14 cellular contexts compared by ENCODE assay signal in the genomic region with DNA sequence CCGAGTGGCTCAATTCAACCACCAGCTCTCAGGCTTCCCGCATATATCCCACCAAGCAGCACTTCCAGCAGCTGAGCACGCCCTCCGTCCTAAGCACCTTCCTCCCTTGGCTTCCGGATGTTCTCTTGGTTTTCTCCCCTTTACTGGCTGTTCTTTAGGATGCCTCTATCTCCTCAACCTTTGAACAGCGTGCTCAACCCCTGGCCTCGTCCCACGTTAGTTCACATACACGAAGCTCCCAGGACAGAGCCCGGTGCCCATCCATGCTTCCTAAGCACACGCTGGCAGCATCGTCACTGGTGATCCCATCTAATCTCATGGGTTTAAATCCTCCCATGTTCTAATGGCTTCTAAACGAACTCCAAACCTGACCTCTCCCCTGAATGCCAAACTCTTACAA. TPM values are rescaled to one million over a fixed set of nuclear protein-coding genes. Genes with fewer than 3 reads are reported as not detected.
DNase-seq lines count a peak whose midpoint lies in the region; ATAC-seq, FAIRE-seq and TF ChIP-seq lines count a peak whose summit lies in the region.
"Had no signal": no experiment of that assay in that cellular context is flagged by ENCODE, and none has a peak within 500 bp of the region (broad histone marks: within the 10 kb centered on the region; RNA-seq: fewer than 3 reads in every experiment).

No MANE protein-coding gene starts in this region.

- no peak overlapping the region for H3K4me3 Mint-ChIP-seq in nephron progenitor cell
- H3K4me3 Mint-ChIP-seq: GM23338, H9 had no signal

- peaks cover 42% of the 10 kb centered on the region for H3K4me1 ChIP-seq in Panc1 (ENCODE audit: control insufficient read depth, insufficient read depth, low read length)
- H3K4me1 ChIP-seq in H1 (replicated peaks in 1 of 4; ENCODE audit: control insufficient read depth in 3 of 4, insufficient read depth in 4 of 4, low read length in 3 of 4): peaks cover 2 to 16% (median 11%) of the 10 kb centered on the region in 4 experiments; a peak in 4 of 7 replicates
- H3K4me1 ChIP-seq in spleen: peaks cover 5 to 40% (median 27%) of the 10 kb centered on the region in 6 donors

- no TSS peak for BruUV-seq in Panc1 (replicated peaks; lab: Mats Ljungman, UMichigan)

- CTCF ChIA-PET in Panc1 (lab: Charles Lee) (no interaction called here), H1 (lab: Charles Lee; ENCODE audit: partially characterized antibody) (interaction anchor here (0.8 to 20.0 kb wide), 5 partner anchors 10 to 29 kb away, joined by 3 to 429 read pairs (median 3); no protein-coding TSS in a partner anchor)

- DNase-seq in Panc1 (ENCODE audit: low read depth, low spot score) (no peak), H1 (ENCODE audit: low read depth in 1 of 2, low spot score in 2 of 2) (no peak), nephron progenitor cell (no peak), spleen (peak; percentile 56), cerebellar cortex (ENCODE audit: low spot score) (no peak), OCI-M2 (lab: John Stamatoyannopoulos, UW; ENCODE audit: unreplicated experiment) (no peak), dedifferentiated amniotic fluid mesenchymal stem cell (ENCODE audit: extremely low spot score) (no peak)
- DNase-seq: ACHN; CD4-positive, CD25-positive, alpha-beta regulatory T cell; H9 had no signal

- H3K4me2 ChIP-seq in H1 (ENCODE audit: insufficient read depth in 1 of 2, low read depth in 2 of 2, low read length in 2 of 2): no peak overlapping the region
- H3K4me2 ChIP-seq: BLaER1 treated with 17β-estradiol and CSF1 and Interleukin-3, amounts not matched to agents 10 nM and 100 nM; GM23338 had no signal

- no peaks in the 10 kb centered on the region for H3K36me3 ChIP-seq in Panc1 (ENCODE audit: control insufficient read depth, insufficient read depth, low read length)
- no peaks in the 10 kb centered on the region for H3K36me3 ChIP-seq in H1 (ENCODE audit: control insufficient read depth in 2 of 4, insufficient read depth in 4 of 4, low read length in 3 of 4)
- H3K36me3 ChIP-seq in spleen: no peaks in the 10 kb centered on the region
- H3K36me3 ChIP-seq: BLaER1 treated with 17β-estradiol and CSF1 and Interleukin-3, amounts not matched to agents 10 nM and 100 nM had no signal

- H2BK20ac ChIP-seq in H1 (ENCODE audit: low read length): no peak overlapping the region

- H3K23me2 ChIP-seq in H1 (ENCODE audit: low read depth, low read length): peaks cover 10% of the 10 kb centered on the region; the same call in 1 of the 2 replicates

- no peaks in the 10 kb centered on the region for H3K79me2 ChIP-seq in H1 (ENCODE audit: control insufficient read depth in 1 of 2, insufficient read depth in 2 of 2, low read length in 2 of 2)

- H3K9me3 ChIP-seq in Panc1 (ENCODE audit: control insufficient read depth, insufficient read depth, low read depth, low read length) (no peaks in the 10 kb centered on the region), H1 (ENCODE audit: insufficient read depth in 2 of 2, low read depth in 1 of 2, low read length in 1 of 2) (no peaks in the 10 kb centered on the region), spleen (no peaks in the 10 kb centered on the region)
- H3K9me3 ChIP-seq: BLaER1 treated with 17β-estradiol and CSF1 and Interleukin-3, amounts not matched to agents 10 nM and 100 nM had no signal

- no peak overlapping the region for H4K91ac ChIP-seq in H1 (replicated peaks; ENCODE audit: insufficient read length, low read length)

- WGBS in H1 (ENCODE audit: extremely low coverage in 1 of 2, insufficient coverage in 1 of 2, insufficient read length in 1 of 2, insufficient replicate concordance in 2 of 2, low coverage in 1 of 2, low lambda C conversion rate in 2 of 2, missing lambda C conversion rate in 1 of 2), 2 experiments: 92% methylated on average over 13 of the region's 13 CpGs; no CpG with 5 or more reads in 1 of the 2 experiments
- WGBS in spleen, 5 donors: 75 to 89% (median 79%) methylated on average over 13 of the region's 13 CpGs

- H3K4me3 ChIP-seq in Panc1 (ENCODE audit: low read depth in 2 of 2, low read length in 2 of 2) (no peak overlapping the region), H1 (ENCODE audit: extremely low read depth in 1 of 4, insufficient read depth in 2 of 4, low read depth in 3 of 4, low read length in 4 of 4) (no peak overlapping the region), spleen (no peak overlapping the region)
- H3K4me3 ChIP-seq: BLaER1 treated with 17β-estradiol and CSF1 and Interleukin-3, amounts not matched to agents 10 nM and 100 nM; GM23338 had no signal

- H3K27ac Mint-ChIP-seq in nephron progenitor cell: peak overlapping the region; percentile 67
- H3K27ac Mint-ChIP-seq: CD4-positive, CD25-positive, alpha-beta regulatory T cell; GM23338; H9 had no signal

- H2BK12ac ChIP-seq in H1 (ENCODE audit: low read depth, low read length): no peak overlapping the region

- H2AK5ac ChIP-seq in H1 (ENCODE audit: low read depth, low read length): no peak overlapping the region

- TF ChIP-seq CTCF in Panc1 (IDR thresholded peaks at IDR 0.05) (no peak), H1 (IDR thresholded peaks at IDR 0.05; ENCODE audit: control extremely low read depth in 1 of 3, insufficient read depth in 1 of 3, low read depth in 1 of 3, low read length in 3 of 3) (no peak), nephron progenitor cell (IDR thresholded peaks at IDR 0.05) (no peak), spleen (IDR thresholded peaks at IDR 0.05 in 8 of 11, conservative IDR thresholded peaks at IDR 0.05 in 3 of 11) (no peak)

- no peak for ATAC-seq in Panc1
- ATAC-seq: GM23338 had no signal

- H3K56ac ChIP-seq in H1 (replicated peaks; ENCODE audit: insufficient read length, low read depth, low read length): no peak overlapping the region

- H3K27me3 Mint-ChIP-seq in nephron progenitor cell (ENCODE audit: low read depth, poor library complexity): peaks cover 75% of the 10 kb centered on the region

- FAIRE-seq in H1 (lab: Jason Lieb, UNC): no peak
- FAIRE-seq: GM12891 had no signal

- TF ChIP-seq POLR2A in H1 (IDR thresholded peaks at IDR 0.05; ENCODE audit: control extremely low read depth in 1 of 2, low read depth in 2 of 2, low read length in 2 of 2) (no peak), spleen (IDR thresholded peaks at IDR 0.05) (no peak)

- H3K27me3 ChIP-seq in Panc1 (ENCODE audit: control insufficient read depth, insufficient read depth, low read length) (no peaks in the 10 kb centered on the region), H1 (replicated peaks in 1 of 4; ENCODE audit: control insufficient read depth in 3 of 4, extremely low read depth in 1 of 4, insufficient read depth in 3 of 4, low read length in 3 of 4) (peaks cover 14 to 32% (median 25%) of the 10 kb centered on the region in 4 experiments), spleen (replicated peaks in 1 of 7) (peaks cover 4 to 89% (median 38%) of the 10 kb centered on the region in 7 donors)

- no peak overlapping the region for H2BK120ac ChIP-seq in H1 (replicated peaks; ENCODE audit: low read depth, low read length)

- H2BK5ac ChIP-seq in H1 (ENCODE audit: low read depth, low read length): no peak overlapping the region

- H4K5ac ChIP-seq in H1 (ENCODE audit: insufficient read length, low read depth, low read length): no peak overlapping the region

- intact Hi-C loops in Panc1 (cut with micrococcal nuclease; ENCODE audit: unreplicated experiment) (loop anchor here (10.0 kb wide), 1 partner anchor 48 kb away; a partner anchor contains a TSS), spleen (cut with DNase I; ENCODE audit: low total_unique reads) (loop anchor here (10.0 kb wide), 1 partner anchor 588 kb away; no protein-coding TSS in a partner anchor)

- no peaks in the 10 kb centered on the region for H3K79me1 ChIP-seq in H1 (ENCODE audit: low read depth, low read length)

- peaks cover 70% of the 10 kb centered on the region for H3K4me1 Mint-ChIP-seq in nephron progenitor cell

- in situ Hi-C loops in Panc1 (cut with HindIII; ENCODE audit: low pct_unique_long_range_greater_than_20kb, low sequenced_read_pairs): no loop called here

- no peak overlapping the region for H2AFZ ChIP-seq in H1 (ENCODE audit: low read length)
- H2AFZ ChIP-seq: GM23338 had no signal

- POLR2A ChIA-PET in Panc1 (lab: Charles Lee): interaction anchor here (0.6 kb wide), 1 partner anchor 227 kb away, joined by 5 read pairs; no protein-coding TSS in a partner anchor
- POLR2A ChIA-PET in H1 (lab: Charles Lee; ENCODE audit: partially characterized antibody): no interaction called here

- H3K18ac ChIP-seq in H1 (ENCODE audit: extremely low read depth, low read length): no peak overlapping the region; the same call in 1 of the 2 replicates

- H3K9ac ChIP-seq in H1 (replicated peaks in 1 of 4; ENCODE audit: extremely low read depth in 1 of 4, low read depth in 3 of 4, low read length in 3 of 4): no peak overlapping the region
- H3K9ac ChIP-seq: BLaER1 treated with 17β-estradiol and CSF1 and Interleukin-3, amounts not matched to agents 10 nM and 100 nM had no signal

- 0 out of 2 replicates have a peak overlapping the region, but pooled peaks have one; percentile 46 for H2BK15ac ChIP-seq in H1 (ENCODE audit: low read length)

- H3K27ac ChIP-seq in Panc1 (ENCODE audit: low read length): peak overlapping the region; percentile 23; the same call in 1 of the 2 replicates
- no peak overlapping the region for H3K27ac ChIP-seq in H1 (ENCODE audit: low read depth, low read length)
- H3K27ac ChIP-seq in spleen: no peak overlapping the region
- H3K27ac ChIP-seq: BLaER1 treated with 17β-estradiol and CSF1 and Interleukin-3, amounts not matched to agents 10 nM and 100 nM had no signal

- H3K36me3 Mint-ChIP-seq in nephron progenitor cell (ENCODE audit: low read depth): no peaks in the 10 kb centered on the region
- H3K36me3 Mint-ChIP-seq: CD4-positive, CD25-positive, alpha-beta regulatory T cell; IgD-negative memory B cell had no signal

- no peaks in the 10 kb centered on the region for H3K9me3 Mint-ChIP-seq in nephron progenitor cell
- H3K9me3 Mint-ChIP-seq: CD4-positive, CD25-positive, alpha-beta regulatory T cell; GM23338; H9; IgD-negative memory B cell had no signal

- TF ChIP-seq EP300 in H1 (IDR thresholded peaks at IDR 0.05; ENCODE audit: borderline replicate concordance in 1 of 2, low read depth in 2 of 2, low read length in 2 of 2): no peak

- H4K8ac ChIP-seq in H1 (ENCODE audit: extremely low read depth, insufficient read depth, low read length): no peak overlapping the region

- H4K20me1 ChIP-seq in H1 (replicated peaks in 1 of 2; ENCODE audit: control insufficient read depth in 1 of 2, insufficient read depth in 2 of 2, low read length in 2 of 2): no peaks in the 10 kb centered on the region

- H3K14ac ChIP-seq in H1 (ENCODE audit: insufficient read length): no peak overlapping the region

- no peak overlapping the region for H3K4ac ChIP-seq in H1 (replicated peaks; ENCODE audit: insufficient read length, low read depth, low read length)

- H3K23ac ChIP-seq in H1 (ENCODE audit: insufficient read length): no peak overlapping the region

- TF ChIP-seq RAD21 in H1 (IDR thresholded peaks at IDR 0.05 in 1 of 2, conservative IDR thresholded peaks at IDR 0.05 in 1 of 2; ENCODE audit: low read depth in 2 of 2, low read length in 2 of 2): no peak

RNA-seq across cellular contexts. Expression of a gene that starts 3.7 kb away (rescaled TPM):
- 20.4 TPM for total RNA-seq in Panc1 (2021; ENCODE audit: unreplicated experiment)
- 28.5 TPM for polyA plus RNA-seq in Panc1 (2012; ENCODE audit: insufficient read length)
- total RNA-seq in H1 (2021; fragmentation: NEBNext Ultra II Directional; extraction: Animal tissue kit (Norgen Biotek cat#: 25700)): 0.13 and 0.25 TPM in 2 replicates
- polyA plus RNA-seq in H1 (2011; rRNA removed): 0.09 and 0.57 TPM in 2 replicates
- polyA plus RNA-seq in H1 (2011; cell fraction: cytosol; rRNA removed): 0.32 TPM
- 0.47 TPM for polyA plus RNA-seq in H1 (2011; cell fraction: nucleus; rRNA removed)
- polyA plus RNA-seq in H1 (2012, experiment 1 of 2): 0.16 to 0.46 TPM (median 0.30 TPM) in 4 replicates
- 0.17 TPM for polyA plus RNA-seq in H1 (2012, experiment 2 of 2)
- polyA plus RNA-seq in H1 (2013, experiment 1 of 2): 0.59 TPM
- polyA plus RNA-seq in H1 (2013, experiment 2 of 2): 0.28 TPM
- polyA minus RNA-seq in H1 (2011; rRNA and poly(A)+ RNA removed): 0.05 and 0.19 TPM in 2 replicates
- not detected for polyA minus RNA-seq in H1 (2011; cell fraction: cytosol; rRNA and poly(A)+ RNA removed)
- not detected for polyA minus RNA-seq in H1 (2011; cell fraction: nucleus; rRNA and poly(A)+ RNA removed)
- total RNA-seq in spleen: 1 to 10 TPM in 6 of 7 donors, under 1 TPM in 1; 0.97 to 2.9 (median 1.7) TPM
- under 1 TPM; 0.38 to 0.56 (median 0.43) TPM for polyA plus RNA-seq in spleen
- total RNA-seq: CD4-positive, CD25-positive, alpha-beta regulatory T cell had no signal
- polyA plus RNA-seq: CD4-positive, CD25-positive, alpha-beta regulatory T cell; IgD-negative memory B cell had no signal

RNA-seq across cellular contexts. Expression of a gene that starts 33.2 kb away (rescaled TPM):
- total RNA-seq in Panc1 (2021; ENCODE audit: unreplicated experiment): 23.7 TPM
- polyA plus RNA-seq in Panc1 (2012; ENCODE audit: insufficient read length): 14.0 TPM
- total RNA-seq in H1 (2021; fragmentation: NEBNext Ultra II Directional; extraction: Animal tissue kit (Norgen Biotek cat#: 25700)): 4.6 and 6.4 TPM in 2 replicates
- polyA plus RNA-seq in H1 (2011; rRNA removed): 8.6 and 10.1 TPM in 2 replicates
- 8.1 TPM for polyA plus RNA-seq in H1 (2011; cell fraction: cytosol; rRNA removed)
- 7.3 TPM for polyA plus RNA-seq in H1 (2011; cell fraction: nucleus; rRNA removed)
- 4.5 to 8.2 TPM (median 5.7 TPM) in 4 replicates for polyA plus RNA-seq in H1 (2012, experiment 1 of 2)
- 1.9 TPM for polyA plus RNA-seq in H1 (2012, experiment 2 of 2)
- 3.8 TPM for polyA plus RNA-seq in H1 (2013, experiment 1 of 2)
- polyA plus RNA-seq in H1 (2013, experiment 2 of 2): 4.2 TPM
- polyA minus RNA-seq in H1 (2011; rRNA and poly(A)+ RNA removed): 23.2 and 30.8 TPM in 2 replicates
- 7.7 TPM for polyA minus RNA-seq in H1 (2011; cell fraction: cytosol; rRNA and poly(A)+ RNA removed)
- 7.2 TPM for polyA minus RNA-seq in H1 (2011; cell fraction: nucleus; rRNA and poly(A)+ RNA removed)
- total RNA-seq in spleen: 10 to 100 TPM; 18.3 to 46.1 (median 33.5) TPM
- polyA plus RNA-seq in spleen: 10 to 100 TPM in 1 of 3 donors, 1 to 10 TPM in 2; 5.4 to 13.3 (median 8.0) TPM

RNA-seq across cellular contexts. Expression of a gene that starts 46.0 kb away (rescaled TPM):
- total RNA-seq in Panc1 (2021; ENCODE audit: unreplicated experiment): 294 TPM
- polyA plus RNA-seq in Panc1 (2012; ENCODE audit: insufficient read length): 119 TPM
- 215 and 228 TPM in 2 replicates for total RNA-seq in H1 (2021; fragmentation: NEBNext Ultra II Directional; extraction: Animal tissue kit (Norgen Biotek cat#: 25700))
- polyA plus RNA-seq in H1 (2011; rRNA removed): 37.7 and 58.8 TPM in 2 replicates
- 42.1 TPM for polyA plus RNA-seq in H1 (2011; cell fraction: cytosol; rRNA removed)
- polyA plus RNA-seq in H1 (2011; cell fraction: nucleus; rRNA removed): 79.0 TPM
- 130 to 156 TPM (median 139 TPM) in 4 replicates for polyA plus RNA-seq in H1 (2012, experiment 1 of 2)
- polyA plus RNA-seq in H1 (2012, experiment 2 of 2): 24.6 TPM
- polyA plus RNA-seq in H1 (2013, experiment 1 of 2): 102 TPM
- 111 TPM for polyA plus RNA-seq in H1 (2013, experiment 2 of 2)
- polyA minus RNA-seq in H1 (2011; rRNA and poly(A)+ RNA removed): 50.6 and 53.5 TPM in 2 replicates
- polyA minus RNA-seq in H1 (2011; cell fraction: cytosol; rRNA and poly(A)+ RNA removed): 104 TPM
- 131 TPM for polyA minus RNA-seq in H1 (2011; cell fraction: nucleus; rRNA and poly(A)+ RNA removed)
- 10 to 100 TPM in 5 of 7 donors, 1 to 10 TPM in 2; 6.3 to 39.2 (median 14.3) TPM for total RNA-seq in spleen
- 10 to 100 TPM in 2 of 3 donors, 1 to 10 TPM in 1; 2.3 to 15.6 (median 12.4) TPM for polyA plus RNA-seq in spleen
